8 cellular contexts compared by ENCODE assay signal in genomic region chr5:68240196-68240595, GRCh38. TPM values are rescaled to one million over a fixed set of nuclear protein-coding genes. Genes with fewer than 3 reads are reported as not detected.
DNase-seq lines count a peak whose midpoint lies in the region; ATAC-seq, FAIRE-seq and TF ChIP-seq lines count a peak whose summit lies in the region.

No MANE protein-coding gene starts in this region.

- no peak for FAIRE-seq in kidney (lab: Jason Lieb, UNC)

- intact Hi-C loops in kidney (cut with DNase I): no loop called here

- no peak for TF ChIP-seq POLR2A in Peyer's patch (IDR thresholded peaks at IDR 0.05)

- ATAC-seq in GM18517 (IDR thresholded peaks at IDR 0.05; ENCODE audit: unreplicated experiment) (peak; percentile 68), HG02588 (IDR thresholded peaks at IDR 0.05; ENCODE audit: unreplicated experiment) (peak; percentile 62)

- H3K36me3 ChIP-seq in Peyer's patch: peaks cover 0 to 7% (median 0%) of the 10 kb centered on the region in 3 donors
- H3K36me3 ChIP-seq in kidney (ENCODE audit: control insufficient read depth in 1 of 2, insufficient read depth in 2 of 2, low read length in 2 of 2): no peaks in the 10 kb centered on the region

- H3K27me3 ChIP-seq in Peyer's patch: no peaks in the 10 kb centered on the region

- DNase-seq in Peyer's patch (no peak), kidney (no peak), Ammon's horn (ENCODE audit: low spot score) (no peak), DMS 273 (lab: John Stamatoyannopoulos, UW; ENCODE audit: unreplicated experiment) (no peak), UCSD-AML1 (lab: John Stamatoyannopoulos, UW; ENCODE audit: unreplicated experiment) (no peak)
- DNase-seq in stimulated activated CD4-positive, alpha-beta T cell treated with anti-CD3 and anti-CD28 coated beads, Interleukin-4, amount 100 ng/mL, for 4 hours: no peak

- no peak overlapping the region for H3K4me3 ChIP-seq in Peyer's patch
- H3K4me3 ChIP-seq in kidney (ENCODE audit: low read length in 2 of 2): no peak overlapping the region

- no peak overlapping the region for H3K9ac ChIP-seq in kidney (ENCODE audit: low read length in 2 of 2)

- H3K4me1 ChIP-seq in Peyer's patch (peaks cover 0 to 31% (median 15%) of the 10 kb centered on the region in 4 donors), kidney (ENCODE audit: control insufficient read depth in 1 of 2, insufficient read depth in 1 of 2, low read depth in 1 of 2, low read length in 2 of 2) (peaks cover 11 to 14% of the 10 kb centered on the region in 2 donors)

- TF ChIP-seq CTCF in Peyer's patch (IDR thresholded peaks at IDR 0.05): no peak
- no peak for TF ChIP-seq CTCF in kidney (IDR thresholded peaks at IDR 0.05; ENCODE audit: borderline replicate concordance, extremely low read depth, insufficient read depth)

- H3K27ac ChIP-seq in Peyer's patch: peak overlapping the region in 3 of 4 donors; percentile 5 to 45 (median 27)
- peak overlapping the region; percentile 3 to 32 for H3K27ac ChIP-seq in kidney (ENCODE audit: low read depth in 2 of 2, low read length in 2 of 2)

- H3K9me3 ChIP-seq in Peyer's patch (no peaks in the 10 kb centered on the region), kidney (ENCODE audit: control insufficient read depth in 1 of 2, low read length in 2 of 2) (no peaks in the 10 kb centered on the region)

RNA-seq across cellular contexts. Expression of gene PIK3R1, which starts 24.6 kb away (rescaled TPM):
- 100 to 1,000 TPM in 1 of 4 donors, 10 to 100 TPM in 3; 69.3 to 113 (median 87.5) TPM for total RNA-seq in Peyer's patch
- 138 TPM for total RNA-seq in kidney
- polyA plus RNA-seq in kidney (ENCODE audit: insufficient read depth, low read depth, low replicate concordance): 26.6 TPM
